Comparison of ENCODE assay signal across 1 cellular context in genomic region chr10:110514848-110515247, GRCh38.
TF ChIP-seq lines count a peak whose summit lies in the region.

No MANE protein-coding gene starts in this region.

TF ChIP-seq in GM12878, 131 proteins besides CTCF, POLR2A, EP300 and RAD21:
- no peak for TF ChIP-seq ASH2L (IDR thresholded peaks at IDR 0.05; ENCODE audit: borderline replicate concordance, low read depth)
- TF ChIP-seq POLR2AphosphoS5 (IDR thresholded peaks at IDR 0.05; ENCODE audit: low read length) = peak; percentile 36; the same call in 1 of the 2 replicates
